11 cellular contexts compared by ENCODE assay signal in genomic region chr4:1329408-1330371, GRCh38. TPM values are rescaled to one million over a fixed set of nuclear protein-coding genes. Genes with fewer than 3 reads are reported as not detected.
A peak's percentile ranks its signal among the peaks of the same experiment; 100 is the strongest.
DNase-seq lines count a peak whose midpoint lies in the region; ATAC-seq and TF ChIP-seq lines count a peak whose summit lies in the region.
"Had no signal": no experiment of that assay in that cellular context is flagged by ENCODE, and none has a peak within 500 bp of the region (broad histone marks: within the 10 kb centered on the region; RNA-seq: fewer than 3 reads in every experiment).

No MANE protein-coding gene starts in this region.

- H3K4me1 Mint-ChIP-seq in chondrocyte (ENCODE audit: low read depth), result no peaks in the 10 kb centered on the region
- H3K4me1 Mint-ChIP-seq in natural killer cell treated with Interleukin-12 subunit alpha and Interleukin-12 subunit beta and Interleukin-15 and Interleukin-18, amount 100 ng/mL, for 72 hours (ENCODE audit: low read depth in 2 of 2), result peaks cover 23 to 28% of the 10 kb centered on the region in 2 donors

- H3K9me3 ChIP-seq in RWPE2 (ENCODE audit: severe bottlenecking), result no peaks in the 10 kb centered on the region
- H3K9me3 ChIP-seq: HAP-1, SJSA1 had no signal

- H3K4me3 ChIP-seq in RWPE2 (ENCODE audit: severe bottlenecking), result no peak overlapping the region
- H3K4me3 ChIP-seq: HAP-1, SJSA1 had no signal

- peak; percentile 87 for ATAC-seq in RWPE2 (ENCODE audit: low read depth)
- ATAC-seq in natural killer cell treated with Interleukin-12 subunit alpha and Interleukin-12 subunit beta and Interleukin-15 and Interleukin-18, amount 100 ng/mL, for 72 hours, result peak in 1 of 2 donors; percentile 43
- no peak for ATAC-seq in HG03039 (IDR thresholded peaks at IDR 0.05; ENCODE audit: unreplicated experiment)
- ATAC-seq in HG02642 (IDR thresholded peaks at IDR 0.05; ENCODE audit: poor library complexity, unreplicated experiment), result no peak
- no peak for ATAC-seq in HG03442 (IDR thresholded peaks at IDR 0.05; ENCODE audit: unreplicated experiment)

- no peaks in the 10 kb centered on the region for H3K27me3 Mint-ChIP-seq in chondrocyte (ENCODE audit: low read depth)
- H3K27me3 Mint-ChIP-seq in natural killer cell treated with Interleukin-12 subunit alpha and Interleukin-12 subunit beta and Interleukin-15 and Interleukin-18, amount 100 ng/mL, for 72 hours, result no peaks in the 10 kb centered on the region

- peaks cover 63% of the 10 kb centered on the region for H3K36me3 ChIP-seq in RWPE2 (ENCODE audit: low read depth)

- H3K4me3 Mint-ChIP-seq in chondrocyte (ENCODE audit: unreplicated experiment), result no peak overlapping the region
- peak overlapping the region; percentile 75 for H3K4me3 Mint-ChIP-seq in natural killer cell treated with Interleukin-12 subunit alpha and Interleukin-12 subunit beta and Interleukin-15 and Interleukin-18, amount 100 ng/mL, for 72 hours

- peaks cover 11% of the 10 kb centered on the region for H3K36me3 Mint-ChIP-seq in chondrocyte (ENCODE audit: low read depth)
- peaks cover under 1% of the 10 kb centered on the region for H3K36me3 Mint-ChIP-seq in natural killer cell treated with Interleukin-12 subunit alpha and Interleukin-12 subunit beta and Interleukin-15 and Interleukin-18, amount 100 ng/mL, for 72 hours

- H3K9me3 Mint-ChIP-seq in chondrocyte (ENCODE audit: low read depth), result no peaks in the 10 kb centered on the region
- no peaks in the 10 kb centered on the region for H3K9me3 Mint-ChIP-seq in natural killer cell treated with Interleukin-12 subunit alpha and Interleukin-12 subunit beta and Interleukin-15 and Interleukin-18, amount 100 ng/mL, for 72 hours

- DNase-seq in HK-2 (ENCODE audit: unreplicated experiment), result peak; percentile 93
- peak; percentile 89 for DNase-seq in RWPE2 (ENCODE audit: low spot score)
- peak; percentile 88 for DNase-seq in chondrocyte (ENCODE audit: low spot score)
- DNase-seq in natural killer cell treated with Interleukin-12 subunit alpha and Interleukin-12 subunit beta and Interleukin-15 and Interleukin-18, amount 100 ng/mL, for 72 hours (ENCODE audit: low spot score), result no peak
- no peak for DNase-seq in NCI-H1105 treated with DMSO at 0.1 percent for 48 hours (lab: John Stamatoyannopoulos, UW)
- DNase-seq: NCI-H1694 had no signal

- no peak for TF ChIP-seq CTCF in RWPE2 (IDR thresholded peaks at IDR 0.05; ENCODE audit: poor library complexity, severe bottlenecking)
- TF ChIP-seq CTCF in chondrocyte (IDR thresholded peaks at IDR 0.05), result no peak

- peak overlapping the region; percentile 99 for H3K27ac ChIP-seq in RWPE2 (ENCODE audit: poor library complexity, severe bottlenecking)
- H3K27ac ChIP-seq: SJSA1 had no signal

- no peak overlapping the region for H3K27ac Mint-ChIP-seq in chondrocyte (ENCODE audit: unreplicated experiment)
- H3K27ac Mint-ChIP-seq in natural killer cell treated with Interleukin-12 subunit alpha and Interleukin-12 subunit beta and Interleukin-15 and Interleukin-18, amount 100 ng/mL, for 72 hours, result peak overlapping the region; percentile 77 to 84

- no peaks in the 10 kb centered on the region for H3K27me3 ChIP-seq in RWPE2 (ENCODE audit: insufficient read depth, poor library complexity, severe bottlenecking)
- H3K27me3 ChIP-seq: SJSA1 had no signal

- H3K4me1 ChIP-seq in RWPE2 (ENCODE audit: insufficient read depth, poor library complexity, severe bottlenecking), result peaks cover 24% of the 10 kb centered on the region
- H3K4me1 ChIP-seq: HAP-1 had no signal

RNA-seq across cellular contexts. Expression of gene UVSSA, which starts 17.3 kb away (rescaled TPM):
- total RNA-seq in chondrocyte, result 20.7 to 35.1 TPM (median 20.9 TPM) in 3 replicates
- 10 to 100 TPM; 19.6 to 25.1 TPM for total RNA-seq in natural killer cell treated with Interleukin-12 subunit alpha and Interleukin-12 subunit beta and Interleukin-15 and Interleukin-18, amount 100 ng/mL, for 72 hours

RNA-seq across cellular contexts. Expression of gene MAEA, which starts 40.0 kb away (rescaled TPM):
- 54.4 to 62.6 TPM (median 56.3 TPM) in 3 replicates for total RNA-seq in chondrocyte
- 10 to 100 TPM; 60.1 to 93.7 TPM for total RNA-seq in natural killer cell treated with Interleukin-12 subunit alpha and Interleukin-12 subunit beta and Interleukin-15 and Interleukin-18, amount 100 ng/mL, for 72 hours

Comparison
In these comparisons a context has a peak if more than half of its experiments do, and no peak if none do; other contexts are left out.
1. DNase-seq: peak in HK-2 (single experiment), RWPE2 (single experiment) and chondrocyte (single experiment); none in natural killer cell treated with Interleukin-12 subunit alpha and Interleukin-12 subunit beta and Interleukin-15 and Interleukin-18, amount 100 ng/mL, for 72 hours (single experiment) and NCI-H1105 treated with DMSO at 0.1 percent for 48 hours (single experiment).